ENCODE assay signal across 8 cellular contexts in the genomic region with DNA sequence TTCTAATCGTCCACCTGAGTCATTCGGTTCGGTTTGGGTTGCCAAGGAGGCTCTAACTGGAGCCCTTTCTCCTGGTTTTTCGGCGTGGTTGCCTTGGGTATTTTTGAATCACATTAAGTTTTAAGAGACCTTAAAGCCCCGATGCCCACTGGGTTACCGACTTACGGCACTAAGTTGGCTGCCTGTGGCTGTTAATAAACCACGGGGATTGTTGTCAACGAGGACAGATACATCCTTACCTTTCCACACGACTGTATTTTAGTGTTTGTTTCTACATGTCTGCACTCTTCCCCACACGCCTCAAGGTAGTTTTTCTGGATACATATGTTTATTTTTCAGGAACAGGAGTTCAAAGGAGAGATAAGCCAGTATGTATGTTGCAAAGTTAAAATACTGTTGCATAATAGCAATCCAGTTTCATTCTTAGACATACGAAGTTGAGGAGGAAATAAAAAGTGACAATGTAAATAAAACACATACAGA. TPM values are rescaled to one million over a fixed set of nuclear protein-coding genes. Genes with fewer than 3 reads are reported as not detected.
A peak's percentile ranks its signal among the peaks of the same experiment; 100 is the strongest.
DNase-seq lines count a peak whose midpoint lies in the region; ATAC-seq, FAIRE-seq and TF ChIP-seq lines count a peak whose summit lies in the region.

No MANE protein-coding gene starts in this region.

- H3K4me3 ChIP-seq in RWPE2 (ENCODE audit: severe bottlenecking) (peak overlapping the region; percentile 91), H1 (ENCODE audit: extremely low read depth in 1 of 4, insufficient read depth in 2 of 4, low read depth in 3 of 4, low read length in 4 of 4) (peak overlapping the region; percentile 72 to 94 (median 92)), neuronal stem cell (ENCODE audit: low read length in 2 of 2) (peak overlapping the region; percentile 86 to 92)

- peaks cover 12% of the 10 kb centered on the region; the same call in 1 of the 2 replicates for H3K23me2 ChIP-seq in H1 (ENCODE audit: low read depth, low read length)

- no peak overlapping the region for H4K8ac ChIP-seq in H1 (ENCODE audit: extremely low read depth, insufficient read depth, low read length)
- H4K8ac ChIP-seq in neuronal stem cell (ENCODE audit: low read depth, low read length): no peak overlapping the region

- H2AK5ac ChIP-seq in H1 (ENCODE audit: low read depth, low read length) (no peak overlapping the region), neuronal stem cell (ENCODE audit: low read depth, low read length) (no peak overlapping the region)

- H3K27me3 ChIP-seq in RWPE2 (ENCODE audit: insufficient read depth, poor library complexity, severe bottlenecking): no peaks in the 10 kb centered on the region
- H3K27me3 ChIP-seq in H1 (replicated peaks in 1 of 4; ENCODE audit: control insufficient read depth in 3 of 4, extremely low read depth in 1 of 4, insufficient read depth in 3 of 4, low read length in 3 of 4): peaks cover 8 to 41% (median 24%) of the 10 kb centered on the region in 4 experiments
- H3K27me3 ChIP-seq in neuronal stem cell (ENCODE audit: control insufficient read depth in 3 of 3, insufficient read depth in 3 of 3, low read depth in 1 of 3, low read length in 3 of 3): no peaks in the 10 kb centered on the region

- ATAC-seq in RWPE2 (ENCODE audit: low read depth) (no peak), GM21786 (IDR thresholded peaks at IDR 0.05; ENCODE audit: unreplicated experiment) (no peak)

- TF ChIP-seq RAD21 in H1 (IDR thresholded peaks at IDR 0.05 in 1 of 2, conservative IDR thresholded peaks at IDR 0.05 in 1 of 2; ENCODE audit: low read depth in 2 of 2, low read length in 2 of 2): no peak

- POLR2A ChIA-PET in H1 (lab: Charles Lee; ENCODE audit: partially characterized antibody): no interaction called here

- no peaks in the 10 kb centered on the region for H3K9me3 ChIP-seq in RWPE2 (ENCODE audit: severe bottlenecking)
- H3K9me3 ChIP-seq in H1 (ENCODE audit: insufficient read depth in 2 of 2, low read depth in 1 of 2, low read length in 1 of 2): no peaks in the 10 kb centered on the region
- no peaks in the 10 kb centered on the region for H3K9me3 ChIP-seq in neuronal stem cell (replicated peaks in 1 of 2; ENCODE audit: control insufficient read depth in 2 of 2, insufficient read depth in 1 of 2, low read depth in 1 of 2, low read length in 2 of 2)

- intact Hi-C loops in posterior vena cava (cut with DNase I): no loop called here

- H2AFZ ChIP-seq in H1 (ENCODE audit: low read length) (no peak overlapping the region), neuronal stem cell (ENCODE audit: low read length) (peak overlapping the region; percentile 89)

- H4K20me1 ChIP-seq in H1 (replicated peaks in 1 of 2; ENCODE audit: control insufficient read depth in 1 of 2, insufficient read depth in 2 of 2, low read length in 2 of 2): peaks cover 14 to 15% of the 10 kb centered on the region in 2 experiments

- H2BK15ac ChIP-seq in H1 (ENCODE audit: low read length) (no peak overlapping the region), neuronal stem cell (ENCODE audit: low read length) (no peak overlapping the region)

- H3K27ac ChIP-seq in RWPE2 (ENCODE audit: poor library complexity, severe bottlenecking): peak overlapping the region; percentile 76
- no peak overlapping the region for H3K27ac ChIP-seq in H1 (ENCODE audit: low read depth, low read length)
- H3K27ac ChIP-seq in neuronal stem cell (replicated peaks; ENCODE audit: low read length): no peak overlapping the region

- no peak overlapping the region for H3K56ac ChIP-seq in H1 (replicated peaks; ENCODE audit: insufficient read length, low read depth, low read length)

- H3K36me3 ChIP-seq in RWPE2 (ENCODE audit: low read depth): no peaks in the 10 kb centered on the region
- H3K36me3 ChIP-seq in H1 (ENCODE audit: control insufficient read depth in 2 of 4, insufficient read depth in 4 of 4, low read length in 3 of 4): no peaks in the 10 kb centered on the region
- no peaks in the 10 kb centered on the region for H3K36me3 ChIP-seq in neuronal stem cell (replicated peaks in 1 of 2; ENCODE audit: control insufficient read depth in 2 of 2, insufficient read depth in 2 of 2, low read length in 2 of 2)

- no peak for FAIRE-seq in H1 (lab: Jason Lieb, UNC)

- H3K79me1 ChIP-seq in H1 (ENCODE audit: low read depth, low read length) (no peaks in the 10 kb centered on the region), neuronal stem cell (ENCODE audit: low read depth, low read length) (peaks cover 3% of the 10 kb centered on the region)

- CTCF ChIA-PET in H1 (lab: Charles Lee; ENCODE audit: partially characterized antibody): no interaction called here

- H3K23ac ChIP-seq in H1 (ENCODE audit: insufficient read length): no peak overlapping the region
- no peak overlapping the region for H3K23ac ChIP-seq in neuronal stem cell (ENCODE audit: low read depth, low read length, poor library complexity)

- H2BK5ac ChIP-seq in H1 (ENCODE audit: low read depth, low read length): no peak overlapping the region
- no peak overlapping the region for H2BK5ac ChIP-seq in neuronal stem cell (ENCODE audit: low read length)

- H3K14ac ChIP-seq in H1 (ENCODE audit: insufficient read length) (no peak overlapping the region), neuronal stem cell (ENCODE audit: low read length) (no peak overlapping the region)

- H3K4me2 ChIP-seq in H1 (ENCODE audit: insufficient read depth in 1 of 2, low read depth in 2 of 2, low read length in 2 of 2): peak overlapping the region; percentile 71 to 85
- H3K4me2 ChIP-seq in neuronal stem cell (ENCODE audit: insufficient read depth, low read length, poor library complexity, severe bottlenecking): peak overlapping the region; percentile 69

- TF ChIP-seq EP300 in H1 (IDR thresholded peaks at IDR 0.05; ENCODE audit: borderline replicate concordance in 1 of 2, low read depth in 2 of 2, low read length in 2 of 2): no peak

- H3K18ac ChIP-seq in H1 (ENCODE audit: extremely low read depth, low read length) (no peak overlapping the region), neuronal stem cell (ENCODE audit: low read length) (no peak overlapping the region)

- H3K4ac ChIP-seq in H1 (replicated peaks; ENCODE audit: insufficient read length, low read depth, low read length): no peak overlapping the region
- no peak overlapping the region for H3K4ac ChIP-seq in neuronal stem cell (ENCODE audit: low read length)

- TF ChIP-seq POLR2A in H1 (IDR thresholded peaks at IDR 0.05; ENCODE audit: control extremely low read depth in 1 of 2, low read depth in 2 of 2, low read length in 2 of 2): no peak

- DNase-seq in activated naive CD4-positive, alpha-beta T cell treated with Interleukin-2 at 50 U/mL for 16 hours: peak; percentile 23
- DNase-seq in activated naive CD4-positive, alpha-beta T cell (lab: John Stamatoyannopoulos, UW): no peak
- no peak for DNase-seq in RWPE2 (ENCODE audit: low spot score)
- DNase-seq in H1 (ENCODE audit: low read depth in 1 of 2, low spot score in 2 of 2): no peak
- DNase-seq in neuronal stem cell (ENCODE audit: low spot score): no peak
- DNase-seq in NCI-H524 treated with DMSO at 0.1 percent for 48 hours (lab: John Stamatoyannopoulos, UW): no peak
- no peak for DNase-seq in posterior vena cava (ENCODE audit: low spot score)

- H4K91ac ChIP-seq in H1 (replicated peaks; ENCODE audit: insufficient read length, low read length) (no peak overlapping the region), neuronal stem cell (ENCODE audit: low read depth, low read length, poor library complexity) (no peak overlapping the region)

- H3K79me2 ChIP-seq in H1 (ENCODE audit: control insufficient read depth in 1 of 2, insufficient read depth in 2 of 2, low read length in 2 of 2): peaks cover 5 to 42% of the 10 kb centered on the region in 2 experiments

- no peak overlapping the region for H2BK120ac ChIP-seq in H1 (replicated peaks; ENCODE audit: low read depth, low read length)
- no peak overlapping the region for H2BK120ac ChIP-seq in neuronal stem cell (ENCODE audit: low read depth, low read length)

- H2BK20ac ChIP-seq in H1 (ENCODE audit: low read length): no peak overlapping the region

- 9% methylated on average over 13 of the region's 13 CpGs; no CpG with 5 or more reads in 1 of the 2 experiments for WGBS in H1 (ENCODE audit: extremely low coverage in 1 of 2, insufficient coverage in 1 of 2, insufficient read length in 1 of 2, insufficient replicate concordance in 2 of 2, low coverage in 1 of 2, low lambda C conversion rate in 2 of 2, missing lambda C conversion rate in 1 of 2), 2 experiments
- no CpG with 5 or more reads among the region's 13 CpGs for WGBS in neuronal stem cell (ENCODE audit: extremely low coverage in 2 of 2, insufficient read length in 2 of 2, insufficient replicate concordance in 1 of 2), 2 donors

- no peak overlapping the region for H4K5ac ChIP-seq in H1 (ENCODE audit: insufficient read length, low read depth, low read length)

- H2BK12ac ChIP-seq in H1 (ENCODE audit: low read depth, low read length) (no peak overlapping the region), neuronal stem cell (ENCODE audit: low read length) (no peak overlapping the region)

- H3K9ac ChIP-seq in H1 (replicated peaks in 1 of 4; ENCODE audit: extremely low read depth in 1 of 4, low read depth in 3 of 4, low read length in 3 of 4) (no peak overlapping the region), neuronal stem cell (ENCODE audit: low read depth, low read length, poor library complexity) (no peak overlapping the region)

- H3K4me1 ChIP-seq in RWPE2 (ENCODE audit: insufficient read depth, poor library complexity, severe bottlenecking) (peaks cover 6% of the 10 kb centered on the region), H1 (replicated peaks in 1 of 4; ENCODE audit: control insufficient read depth in 3 of 4, insufficient read depth in 4 of 4, low read length in 3 of 4) (peaks cover 0 to 4% (median 2%) of the 10 kb centered on the region in 4 experiments; a peak in 4 of 7 replicates), neuronal stem cell (ENCODE audit: control insufficient read depth in 2 of 2, insufficient read depth in 1 of 2, low read depth in 1 of 2, low read length in 2 of 2) (peaks cover 0 to under 1% of the 10 kb centered on the region in 2 donors)

- no peak for TF ChIP-seq CTCF in RWPE2 (IDR thresholded peaks at IDR 0.05; ENCODE audit: poor library complexity, severe bottlenecking)
- TF ChIP-seq CTCF in H1 (IDR thresholded peaks at IDR 0.05; ENCODE audit: control extremely low read depth in 1 of 3, insufficient read depth in 1 of 3, low read depth in 1 of 3, low read length in 3 of 3): no peak

RNA-seq across cellular contexts. Expression of gene ANP32A, which starts 1.2 kb away (rescaled TPM):
- 284 and 295 TPM in 2 replicates for total RNA-seq in H1 (2021; fragmentation: NEBNext Ultra II Directional; extraction: Animal tissue kit (Norgen Biotek cat#: 25700))
- 46.8 and 70.8 TPM in 2 replicates for polyA plus RNA-seq in H1 (2011; rRNA removed)
- 114 TPM for polyA plus RNA-seq in H1 (2011; cell fraction: cytosol; rRNA removed)
- 28.3 TPM for polyA plus RNA-seq in H1 (2011; cell fraction: nucleus; rRNA removed)
- 332 to 427 TPM (median 351 TPM) in 4 replicates for polyA plus RNA-seq in H1 (2012, experiment 1 of 2)
- polyA plus RNA-seq in H1 (2012, experiment 2 of 2): 153 TPM
- polyA plus RNA-seq in H1 (2013, experiment 1 of 2): 224 TPM
- polyA plus RNA-seq in H1 (2013, experiment 2 of 2): 234 TPM
- polyA minus RNA-seq in H1 (2011; rRNA and poly(A)+ RNA removed): 51.5 and 75.1 TPM in 2 replicates
- 79.9 TPM for polyA minus RNA-seq in H1 (2011; cell fraction: cytosol; rRNA and poly(A)+ RNA removed)
- polyA minus RNA-seq in H1 (2011; cell fraction: nucleus; rRNA and poly(A)+ RNA removed): 51.2 TPM
- 488 TPM for polyA plus RNA-seq in neuronal stem cell (2013, experiment 1 of 2)
- polyA plus RNA-seq in neuronal stem cell (2013, experiment 2 of 2): 480 TPM
- 10 to 100 TPM; 82.4 to 94.8 TPM for total RNA-seq in posterior vena cava
